In genomic region chr5:33375900-33376299, GRCh38 we compare ENCODE assay signal across 15 cellular contexts.
A peak's percentile ranks its signal among the peaks of the same experiment; 100 is the strongest.
DNase-seq lines count a peak whose midpoint lies in the region; ATAC-seq and TF ChIP-seq lines count a peak whose summit lies in the region.
"Had no signal": no experiment of that assay in that cellular context is flagged by ENCODE, and none has a peak within 500 bp of the region (broad histone marks: within the 10 kb centered on the region; RNA-seq: fewer than 3 reads in every experiment).

No MANE protein-coding gene starts in this region.

- no peak for TF ChIP-seq POLR2A in GM18505 (IDR thresholded peaks at IDR 0.05; ENCODE audit: borderline replicate concordance, extremely low read depth, insufficient read depth, insufficient read length)

- 0 out of 2 replicates have a peak overlapping the region, but pooled peaks have one; percentile 16 for H2AFZ ChIP-seq in GM23248
- H2AFZ ChIP-seq in OCI-LY7 (ENCODE audit: low read length): 0 out of 2 replicates have a peak overlapping the region, but pooled peaks have one; percentile 17
- peak overlapping the region; percentile 56 for H2AFZ ChIP-seq in osteoblast (ENCODE audit: low read length)

- TF ChIP-seq CTCF in left ventricle myocardium inferior (IDR thresholded peaks at IDR 0.05; ENCODE audit: borderline replicate concordance) (no peak), OCI-LY7 (conservative IDR thresholded peaks at IDR 0.05; ENCODE audit: low read length) (no peak), osteoblast (IDR thresholded peaks at IDR 0.05; ENCODE audit: extremely low read depth, low read depth, low read length) (no peak), colonic mucosa (IDR thresholded peaks at IDR 0.05) (no peak)

- CTCF ChIA-PET in OCI-LY7 (lab: Charles Lee; ENCODE audit: unreplicated experiment): no interaction called here

- H3K36me3 ChIP-seq in left ventricle myocardium inferior (no peaks in the 10 kb centered on the region), GM23248 (ENCODE audit: low read depth) (no peaks in the 10 kb centered on the region), OCI-LY7 (ENCODE audit: insufficient read depth, low read length) (no peaks in the 10 kb centered on the region), osteoblast (ENCODE audit: insufficient read depth, low read length) (no peaks in the 10 kb centered on the region), colonic mucosa (no peaks in the 10 kb centered on the region)
- H3K36me3 ChIP-seq: BLaER1 had no signal

- BruUV-seq in OCI-LY7 (replicated peaks; lab: Mats Ljungman, UMichigan): no TSS peak

- 0 out of 2 replicates have a peak, but pooled peaks cover 6% of the 10 kb centered on the region for H3F3A ChIP-seq in GM23248 (ENCODE audit: insufficient read depth)

- POLR2A ChIA-PET in OCI-LY7 (lab: Charles Lee): no interaction called here

- H3K9me2 ChIP-seq in GM23248 (ENCODE audit: insufficient read depth) (no peaks in the 10 kb centered on the region), OCI-LY7 (ENCODE audit: insufficient read depth, low read length) (no peaks in the 10 kb centered on the region)

- H3K4me3 ChIP-seq in left ventricle myocardium inferior (no peak overlapping the region), GM23248 (no peak overlapping the region), OCI-LY7 (ENCODE audit: low read depth, low read length, poor library complexity, severe bottlenecking) (no peak overlapping the region), osteoblast (ENCODE audit: insufficient read depth, low read length) (no peak overlapping the region), colonic mucosa (no peak overlapping the region)
- H3K4me3 ChIP-seq: BLaER1 had no signal

- H3K4me2 ChIP-seq in GM23248 (ENCODE audit: unreplicated experiment): no peak overlapping the region
- no peak overlapping the region for H3K4me2 ChIP-seq in OCI-LY7 (ENCODE audit: low read length)
- no peak overlapping the region for H3K4me2 ChIP-seq in osteoblast (ENCODE audit: insufficient read depth, low read length)
- H3K4me2 ChIP-seq: BLaER1 had no signal

- peak; percentile 34 for ATAC-seq in Right ventricle myocardium inferior
- ATAC-seq in GM18505 (IDR thresholded peaks at IDR 0.05; ENCODE audit: unreplicated experiment): no peak

- H3K9ac ChIP-seq in GM23248: no peak overlapping the region
- no peak overlapping the region for H3K9ac ChIP-seq in colonic mucosa (ENCODE audit: low read depth in 2 of 2, low read length in 2 of 2)
- H3K9ac ChIP-seq: BLaER1 had no signal

- no peaks in the 10 kb centered on the region for H4K20me1 ChIP-seq in GM23248 (ENCODE audit: insufficient read depth)
- no peaks in the 10 kb centered on the region for H4K20me1 ChIP-seq in OCI-LY7 (ENCODE audit: insufficient read depth, low read length)
- H4K20me1 ChIP-seq in osteoblast (ENCODE audit: insufficient read depth, low read length): no peaks in the 10 kb centered on the region
- H4K20me1 ChIP-seq: BLaER1 had no signal

- H3K4me1 ChIP-seq in left ventricle myocardium inferior: no peaks in the 10 kb centered on the region
- H3K4me1 ChIP-seq in GM23248 (ENCODE audit: insufficient read depth): peaks cover 14% of the 10 kb centered on the region
- peaks cover 14% of the 10 kb centered on the region for H3K4me1 ChIP-seq in OCI-LY7 (ENCODE audit: insufficient read depth, low read length, poor library complexity, severe bottlenecking)
- peaks cover 11% of the 10 kb centered on the region for H3K4me1 ChIP-seq in osteoblast (ENCODE audit: insufficient read depth, low read length)
- no peaks in the 10 kb centered on the region for H3K4me1 ChIP-seq in colonic mucosa

- no peaks in the 10 kb centered on the region for H3K9me3 ChIP-seq in left ventricle myocardium inferior (replicated peaks)
- H3K9me3 ChIP-seq in GM23248 (ENCODE audit: low read depth): no peaks in the 10 kb centered on the region
- no peaks in the 10 kb centered on the region for H3K9me3 ChIP-seq in OCI-LY7 (ENCODE audit: low read length)
- no peaks in the 10 kb centered on the region for H3K9me3 ChIP-seq in osteoblast (ENCODE audit: low read depth, low read length)
- H3K9me3 ChIP-seq in colonic mucosa: no peaks in the 10 kb centered on the region
- H3K9me3 ChIP-seq: BLaER1 had no signal

- intact Hi-C loops in Right ventricle myocardium inferior (cut with DNase I) (no loop called here), left ventricle myocardium inferior (cut with micrococcal nuclease) (no loop called here), OCI-LY7 (cut with micrococcal nuclease; ENCODE audit: unreplicated experiment) (no loop called here), colonic mucosa (cut with DNase I) (no loop called here)

- H3K27me3 ChIP-seq in left ventricle myocardium inferior (ENCODE audit: low read depth) (no peaks in the 10 kb centered on the region), GM23248 (replicated peaks; ENCODE audit: insufficient read depth) (no peaks in the 10 kb centered on the region), osteoblast (ENCODE audit: insufficient read depth, low read length) (no peaks in the 10 kb centered on the region), colonic mucosa (no peaks in the 10 kb centered on the region)
- H3K27me3 ChIP-seq: BLaER1 had no signal

- in situ Hi-C loops in GM23248 (cut with MboI): no loop called here

- DNase-seq in Right ventricle myocardium inferior (ENCODE audit: missing footprints) (no peak), left ventricle myocardium inferior (no peak), GM23248 (no peak), OCI-LY7 (ENCODE audit: low spot score) (no peak), osteoblast (ENCODE audit: insufficient read length, low spot score, missing footprints) (no peak), SK-N-DZ (ENCODE audit: low spot score) (no peak), colonic mucosa (no peak)
- DNase-seq: 8988T; CD4-positive, alpha-beta memory T cell; DMS153; DMS79; GDM1; H9 had no signal

- H3K79me2 ChIP-seq in GM23248 (ENCODE audit: insufficient read depth): no peaks in the 10 kb centered on the region
- H3K79me2 ChIP-seq in OCI-LY7 (ENCODE audit: insufficient read depth, low read depth, low read length): no peaks in the 10 kb centered on the region
- no peaks in the 10 kb centered on the region for H3K79me2 ChIP-seq in osteoblast (ENCODE audit: insufficient read depth, low read length)

- H3K27ac ChIP-seq in left ventricle myocardium inferior (replicated peaks) (no peak overlapping the region), GM23248 (no peak overlapping the region), OCI-LY7 (ENCODE audit: low read depth, low read length, poor library complexity, severe bottlenecking) (no peak overlapping the region), osteoblast (ENCODE audit: low read depth, low read length) (no peak overlapping the region), colonic mucosa (no peak overlapping the region)
- H3K27ac ChIP-seq: BLaER1 had no signal

- 83 to 85% methylated on average over 2 of the region's 2 CpGs for WGBS in GM23248 (ENCODE audit: low coverage in 1 of 2, low lambda C conversion rate in 2 of 2, missing lambda C conversion rate in 2 of 2), 2 experiments
